20 cellular contexts compared by ENCODE assay signal in the genomic region with DNA sequence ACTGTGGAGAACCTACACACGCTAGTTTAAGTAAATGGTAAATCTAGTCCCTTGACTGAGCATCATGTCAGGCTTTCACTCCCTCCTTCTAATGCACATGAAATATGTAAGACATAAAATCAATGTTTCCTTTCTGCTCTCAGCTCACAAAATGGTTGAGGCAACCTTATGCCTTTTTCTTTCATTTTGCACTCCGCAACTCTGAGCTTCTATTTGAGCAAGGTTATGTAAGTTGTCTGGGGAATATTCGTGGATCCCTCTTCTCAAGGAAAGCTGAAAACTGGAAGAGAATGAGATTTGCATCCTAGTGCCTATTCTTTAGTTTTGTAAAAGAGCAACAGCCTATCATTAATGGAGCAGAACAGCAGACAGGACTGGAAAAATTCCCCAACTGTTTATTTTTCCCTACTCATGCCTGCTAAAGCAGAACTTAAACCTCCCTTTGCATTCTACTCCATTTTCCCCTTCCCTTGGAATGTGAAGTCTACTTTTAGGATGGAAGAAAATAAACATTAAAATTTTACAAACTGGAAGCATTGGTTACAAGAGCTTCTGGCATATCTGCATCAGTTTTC.
DNase-seq lines count a peak whose midpoint lies in the region; ATAC-seq and TF ChIP-seq lines count a peak whose summit lies in the region.
"Had no signal": no experiment of that assay in that cellular context is flagged by ENCODE, and none has a peak within 500 bp of the region (broad histone marks: within the 10 kb centered on the region; RNA-seq: fewer than 3 reads in every experiment).

No MANE protein-coding gene starts in this region.

- TF ChIP-seq POLR2A in transverse colon (IDR thresholded peaks at IDR 0.05): no peak

- DNase-seq in DMS79 treated with DMSO at 0.1 percent for 48 hours (lab: John Stamatoyannopoulos, UW) (peak; percentile 33), DMS79 (lab: John Stamatoyannopoulos, UW) (no peak), fibroblast of the aortic adventitia (ENCODE audit: low read depth) (peak; percentile 18), neuronal stem cell (ENCODE audit: low spot score) (no peak), transverse colon (no peak), iPS-NIHi7 (ENCODE audit: extremely low spot score) (no peak), progenitor cell of endocrine pancreas (ENCODE audit: low spot score, unreplicated experiment) (no peak)
- DNase-seq in activated T-cell treated with anti-CD3 and anti-CD28 coated beads, Interleukin-2, amount 50 U/mL, for 4 hours: no peak
- DNase-seq: 8988T; activated CD4-positive, alpha-beta T cell treated with anti-CD3 and anti-CD28 coated beads for 1 hour; activated CD8-positive, alpha-beta memory T cell treated with anti-CD3 and anti-CD28 coated beads, Interleukin-2, amount 50 U/mL, for 48 hours; activated naive CD4-positive, alpha-beta T cell treated with Interleukin-2 at 50 U/mL for 16 hours; effector memory CD4-positive, alpha-beta T cell; foreskin keratinocyte; Karpas-422; midbrain; NCI-H1436 treated with DMSO at 0.1 percent for 48 hours; SHP77 treated with DMSO at 0.1 percent for 48 hours; T-helper 17 cell had no signal

- peak overlapping the region; percentile 40 for H2AFZ ChIP-seq in neuronal stem cell (ENCODE audit: low read length)
- H2AFZ ChIP-seq: GM23248 had no signal

- no peak for TF ChIP-seq EP300 in transverse colon (IDR thresholded peaks at IDR 0.05; ENCODE audit: low read depth)

- no peak overlapping the region for H3K4ac ChIP-seq in neuronal stem cell (ENCODE audit: low read length)

- intact Hi-C loops in transverse colon (cut with DNase I; ENCODE audit: low total_unique reads): no loop called here

- H3K4me2 ChIP-seq in neuronal stem cell (ENCODE audit: insufficient read depth, low read length, poor library complexity, severe bottlenecking): no peak overlapping the region

- no peak overlapping the region for H3K23ac ChIP-seq in neuronal stem cell (ENCODE audit: low read depth, low read length, poor library complexity)

- H2BK15ac ChIP-seq in neuronal stem cell (ENCODE audit: low read length): no peak overlapping the region

- H3K18ac ChIP-seq in neuronal stem cell (ENCODE audit: low read length): no peak overlapping the region

- peaks cover 3% of the 10 kb centered on the region for H3K4me1 Mint-ChIP-seq in activated T-cell treated with anti-CD3 and anti-CD28 coated beads, Interleukin-2, amount 50 U/mL, for 4 hours (ENCODE audit: low read depth)
- peaks cover 12% of the 10 kb centered on the region for H3K4me1 Mint-ChIP-seq in progenitor cell of endocrine pancreas (ENCODE audit: low read depth)

- ATAC-seq in activated T-cell treated with anti-CD3 and anti-CD28 coated beads, Interleukin-2, amount 50 U/mL, for 4 hours: no peak
- ATAC-seq: foreskin keratinocyte, T-helper 17 cell had no signal

- TF ChIP-seq CTCF in fibroblast of the aortic adventitia (IDR thresholded peaks at IDR 0.05; ENCODE audit: insufficient read depth, low read length) (no peak), transverse colon (IDR thresholded peaks at IDR 0.05) (no peak), progenitor cell of endocrine pancreas (IDR thresholded peaks at IDR 0.05; ENCODE audit: unreplicated experiment) (no peak)

- H3K9me3 ChIP-seq in neuronal stem cell (replicated peaks in 1 of 2; ENCODE audit: control insufficient read depth in 2 of 2, insufficient read depth in 1 of 2, low read depth in 1 of 2, low read length in 2 of 2): no peaks in the 10 kb centered on the region
- no peaks in the 10 kb centered on the region for H3K9me3 ChIP-seq in transverse colon

- no peak overlapping the region for H3K27ac Mint-ChIP-seq in progenitor cell of endocrine pancreas
- H3K27ac Mint-ChIP-seq: T-helper 17 cell had no signal

- no peak overlapping the region for H3K4me3 ChIP-seq in fibroblast of the aortic adventitia (ENCODE audit: low read depth, low read length)
- H3K4me3 ChIP-seq in neuronal stem cell (ENCODE audit: low read length in 2 of 2): no peak overlapping the region
- no peak overlapping the region for H3K4me3 ChIP-seq in transverse colon
- H3K4me3 ChIP-seq: GM23248 had no signal

- no peak overlapping the region for H4K8ac ChIP-seq in neuronal stem cell (ENCODE audit: low read depth, low read length)

- in situ Hi-C loops in transverse colon (cut with MboI; ENCODE audit: low pct_ligation_motif_present in 1 of 4, low pct_unique_long_range_greater_than_20kb in 1 of 4, low sequenced_read_pairs in 3 of 4): no loop called here

- no peak overlapping the region for H2BK120ac ChIP-seq in neuronal stem cell (ENCODE audit: low read depth, low read length)

- H3K27ac ChIP-seq in neuronal stem cell (replicated peaks; ENCODE audit: low read length) (no peak overlapping the region), transverse colon (peak overlapping the region; percentile 61 to 80 (median 66))
- H3K27ac ChIP-seq: foreskin keratinocyte, GM23248 had no signal

- H3K27me3 ChIP-seq in neuronal stem cell (ENCODE audit: control insufficient read depth in 3 of 3, insufficient read depth in 3 of 3, low read depth in 1 of 3, low read length in 3 of 3) (no peaks in the 10 kb centered on the region), transverse colon (no peaks in the 10 kb centered on the region)
- H3K27me3 ChIP-seq: foreskin keratinocyte had no signal

- H3K27me3 Mint-ChIP-seq in activated T-cell treated with anti-CD3 and anti-CD28 coated beads, Interleukin-2, amount 50 U/mL, for 4 hours (ENCODE audit: low read depth): peaks cover 2% of the 10 kb centered on the region
- H3K27me3 Mint-ChIP-seq in progenitor cell of endocrine pancreas: no peaks in the 10 kb centered on the region

- H3K4me1 ChIP-seq in neuronal stem cell (ENCODE audit: control insufficient read depth in 2 of 2, insufficient read depth in 1 of 2, low read depth in 1 of 2, low read length in 2 of 2) (peaks cover 0 to 6% of the 10 kb centered on the region in 2 donors), transverse colon (peaks cover 0 to 7% (median 2%) of the 10 kb centered on the region in 4 donors)
- H3K4me1 ChIP-seq: foreskin keratinocyte had no signal

- H3K4me3 Mint-ChIP-seq in activated T-cell treated with anti-CD3 and anti-CD28 coated beads, Interleukin-2, amount 50 U/mL, for 4 hours: no peak overlapping the region
- H3K4me3 Mint-ChIP-seq in progenitor cell of endocrine pancreas (ENCODE audit: low read depth): no peak overlapping the region
- H3K4me3 Mint-ChIP-seq: T-helper 17 cell had no signal

- no peaks in the 10 kb centered on the region for H3K79me1 ChIP-seq in neuronal stem cell (ENCODE audit: low read depth, low read length)

- no peak overlapping the region for H2AK5ac ChIP-seq in neuronal stem cell (ENCODE audit: low read depth, low read length)

- H3K9ac ChIP-seq in neuronal stem cell (ENCODE audit: low read depth, low read length, poor library complexity): no peak overlapping the region
- H3K9ac ChIP-seq: GM23248 had no signal

- peaks cover 3% of the 10 kb centered on the region for H3K9me3 Mint-ChIP-seq in activated T-cell treated with anti-CD3 and anti-CD28 coated beads, Interleukin-2, amount 50 U/mL, for 4 hours
- peaks cover 5% of the 10 kb centered on the region for H3K9me3 Mint-ChIP-seq in progenitor cell of endocrine pancreas (ENCODE audit: low read depth)

- WGBS in neuronal stem cell (ENCODE audit: extremely low coverage in 2 of 2, insufficient read length in 2 of 2, insufficient replicate concordance in 1 of 2), 2 donors: no CpG with 5 or more reads among the region's 3 CpGs
- WGBS in transverse colon (ENCODE audit: low coverage in 1 of 2), 2 donors: 60 to 68% methylated on average over 3 of the region's 3 CpGs

- no peak overlapping the region for H2BK12ac ChIP-seq in neuronal stem cell (ENCODE audit: low read length)

- H3K14ac ChIP-seq in neuronal stem cell (ENCODE audit: low read length): no peak overlapping the region

- H3K36me3 ChIP-seq in neuronal stem cell (replicated peaks in 1 of 2; ENCODE audit: control insufficient read depth in 2 of 2, insufficient read depth in 2 of 2, low read length in 2 of 2) (no peaks in the 10 kb centered on the region), transverse colon (no peaks in the 10 kb centered on the region)

- no peak overlapping the region for H2BK5ac ChIP-seq in neuronal stem cell (ENCODE audit: low read length)

- H4K91ac ChIP-seq in neuronal stem cell (ENCODE audit: low read depth, low read length, poor library complexity): no peak overlapping the region

- no peaks in the 10 kb centered on the region for H3K36me3 Mint-ChIP-seq in activated T-cell treated with anti-CD3 and anti-CD28 coated beads, Interleukin-2, amount 50 U/mL, for 4 hours (ENCODE audit: insufficient read depth)
- no peaks in the 10 kb centered on the region for H3K36me3 Mint-ChIP-seq in progenitor cell of endocrine pancreas (ENCODE audit: insufficient read depth)

Comparison
In these comparisons a context has a peak if more than half of its experiments do, and no peak if none do; other contexts are left out.
1. DNase-seq: peak in DMS79 treated with DMSO at 0.1 percent for 48 hours (single experiment) and fibroblast of the aortic adventitia (single experiment); none in DMS79 (single experiment), neuronal stem cell (single experiment), transverse colon (single experiment), activated T-cell treated with anti-CD3 and anti-CD28 coated beads, Interleukin-2, amount 50 U/mL, for 4 hours (single experiment), iPS-NIHi7 (single experiment) and progenitor cell of endocrine pancreas (single experiment).